Comparison of ENCODE assay signal across 8 cellular contexts in genomic region chr6:12751694-12752304, GRCh38. TPM values are rescaled to one million over a fixed set of nuclear protein-coding genes. Genes with fewer than 3 reads are reported as not detected.
A peak's percentile ranks its signal among the peaks of the same experiment; 100 is the strongest.
DNase-seq lines count a peak whose midpoint lies in the region; ATAC-seq and TF ChIP-seq lines count a peak whose summit lies in the region.

No MANE protein-coding gene starts in this region.

- DNase-seq in activated T-cell treated with anti-CD3 and anti-CD28 coated beads, Interleukin-2, amount 50 U/mL, for 48 hours, result peak; percentile 44 to 45
- DNase-seq in activated T-cell treated with anti-CD3 and anti-CD28 coated beads for 4 hours (no peak), SK-N-MC (ENCODE audit: low read depth, low spot score) (peak; percentile 14), endodermal cell (peak; percentile 92), NCI-H2171 treated with DMSO at 0.1 percent for 48 hours (lab: John Stamatoyannopoulos, UW) (no peak)

- WGBS in endodermal cell (ENCODE audit: insufficient coverage in 1 of 2, insufficient read length in 1 of 2), 2 experiments, result 67 to 98% methylated on average over 6 to 10 of the region's 10 CpGs

- H3K4me1 Mint-ChIP-seq in endodermal cell, result peaks cover 14% of the 10 kb centered on the region

- H3K79me2 ChIP-seq in neural cell (replicated peaks; ENCODE audit: insufficient read depth, low read length), result peaks cover 13% of the 10 kb centered on the region

- no peaks in the 10 kb centered on the region for H3K9me3 Mint-ChIP-seq in endodermal cell

- no peaks in the 10 kb centered on the region for H3K36me3 Mint-ChIP-seq in endodermal cell (ENCODE audit: low read depth)

- H3K27me3 ChIP-seq in endodermal cell (ENCODE audit: control insufficient read depth, insufficient read depth, low read length, poor library complexity, severe bottlenecking), result peaks cover 28% of the 10 kb centered on the region
- H3K27me3 ChIP-seq in neural cell (ENCODE audit: insufficient read depth, low read depth, low read length), result peaks cover 14% of the 10 kb centered on the region

- no peak for TF ChIP-seq CTCF in endodermal cell (conservative IDR thresholded peaks at IDR 0.05)
- TF ChIP-seq CTCF in neural cell (IDR thresholded peaks at IDR 0.05; ENCODE audit: poor library complexity, severe bottlenecking), result no peak

- H3F3A ChIP-seq in neural cell (ENCODE audit: insufficient read depth, low read length, poor library complexity, severe bottlenecking), result no peaks in the 10 kb centered on the region

- no peaks in the 10 kb centered on the region for H4K20me1 ChIP-seq in neural cell (ENCODE audit: insufficient read depth)

- H3K4me3 Mint-ChIP-seq in endodermal cell, result no peak overlapping the region

- ATAC-seq in HG03342 (IDR thresholded peaks at IDR 0.05; ENCODE audit: unreplicated experiment), result no peak
- no peak for ATAC-seq in HG02610 (IDR thresholded peaks at IDR 0.05; ENCODE audit: unreplicated experiment)

- H3K9me3 ChIP-seq in SK-N-MC (ENCODE audit: low read depth, low read length), result no peaks in the 10 kb centered on the region
- H3K9me3 ChIP-seq in endodermal cell (ENCODE audit: control insufficient read depth, low read length), result no peaks in the 10 kb centered on the region
- no peaks in the 10 kb centered on the region for H3K9me3 ChIP-seq in neural cell (ENCODE audit: low read length)

- H3K9ac ChIP-seq in SK-N-MC (ENCODE audit: insufficient read length) (no peak overlapping the region), endodermal cell (ENCODE audit: extremely low read depth, low read length, poor library complexity, severe bottlenecking) (no peak overlapping the region), neural cell (ENCODE audit: low read length) (no peak overlapping the region)

- peaks cover 33% of the 10 kb centered on the region for H3K27me3 Mint-ChIP-seq in endodermal cell (ENCODE audit: insufficient read depth)

- TF ChIP-seq RAD21 in neural cell (conservative IDR thresholded peaks at IDR 0.05), result no peak

- H3K36me3 ChIP-seq in SK-N-MC (ENCODE audit: insufficient read depth, low read length) (no peaks in the 10 kb centered on the region), endodermal cell (ENCODE audit: control insufficient read depth, insufficient read depth, low read length) (no peaks in the 10 kb centered on the region), neural cell (ENCODE audit: insufficient read depth, low read length) (no peaks in the 10 kb centered on the region)

- no peak for TF ChIP-seq EP300 in neural cell (conservative IDR thresholded peaks at IDR 0.05; ENCODE audit: poor library complexity, severe bottlenecking)

- no peak overlapping the region for H2AFZ ChIP-seq in neural cell (ENCODE audit: low read depth, low read length)

- H3K4me3 ChIP-seq in SK-N-MC (no peak overlapping the region), endodermal cell (ENCODE audit: low read length) (no peak overlapping the region), neural cell (ENCODE audit: low read length) (no peak overlapping the region)

- H3K9me2 ChIP-seq in neural cell (ENCODE audit: insufficient read depth, low read length), result no peaks in the 10 kb centered on the region

- H3K27ac ChIP-seq in SK-N-MC (no peak overlapping the region), endodermal cell (ENCODE audit: low read depth, low read length) (no peak overlapping the region), neural cell (ENCODE audit: low read length) (no peak overlapping the region)

- H3K4me1 ChIP-seq in endodermal cell (ENCODE audit: control insufficient read depth, insufficient read depth, low read length), result no peaks in the 10 kb centered on the region

- no peak overlapping the region for H3K27ac Mint-ChIP-seq in endodermal cell

- H3K4me2 ChIP-seq in neural cell (ENCODE audit: low read length), result no peak overlapping the region

TF ChIP-seq in neural cell, 6 proteins besides CTCF, POLR2A, EP300 and RAD21:
- no peak for TF ChIP-seq SMC3 (conservative IDR thresholded peaks at IDR 0.05; ENCODE audit: poor library complexity)
- peak; percentile 90 for TF ChIP-seq REST (IDR thresholded peaks at IDR 0.05; ENCODE audit: borderline replicate concordance)

RNA-seq across cellular contexts. Expression of gene PHACTR1, which starts 35.2 kb away (rescaled TPM):
- 1 to 10 TPM; 2.8 to 6.3 TPM for total RNA-seq in endodermal cell
- polyA plus RNA-seq in endodermal cell (2013, experiment 1 of 2), result 12.0 TPM
- 12.8 TPM for polyA plus RNA-seq in endodermal cell (2013, experiment 2 of 2)
- 4.8 and 7.8 TPM in 2 replicates for polyA plus RNA-seq in neural cell
- polyA minus RNA-seq in neural cell, result 19.7 and 24.8 TPM in 2 replicates

Comparison
In these comparisons a context has a peak if more than half of its experiments do, and no peak if none do; other contexts are left out.
1. DNase-seq: peak in activated T-cell treated with anti-CD3 and anti-CD28 coated beads, Interleukin-2, amount 50 U/mL, for 48 hours (2 of 2), SK-N-MC (single experiment) and endodermal cell (single experiment); none in activated T-cell treated with anti-CD3 and anti-CD28 coated beads for 4 hours (single experiment) and NCI-H2171 treated with DMSO at 0.1 percent for 48 hours (single experiment).